ENCODE assay signal across 29 cellular contexts in the genomic region with DNA sequence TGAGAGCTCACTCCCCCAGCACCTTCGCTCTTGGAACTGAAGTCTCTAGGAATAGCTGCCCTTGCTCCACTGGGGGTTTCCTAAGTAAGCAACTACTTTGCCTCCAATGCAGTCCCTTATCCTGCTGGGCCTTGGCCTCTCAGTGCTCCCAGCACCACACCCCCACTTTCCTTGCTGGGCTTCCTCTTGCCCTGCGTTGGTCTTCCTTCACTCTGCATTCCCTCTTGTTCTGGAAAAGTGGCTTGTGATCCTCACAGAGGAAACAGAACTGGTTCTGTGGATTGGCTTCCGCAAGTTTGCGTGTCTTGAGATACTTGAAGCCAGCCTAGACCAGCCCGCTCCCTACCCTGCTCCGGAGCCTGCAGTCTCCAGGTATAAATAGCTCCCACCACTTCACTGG. TPM values are rescaled to one million over a fixed set of nuclear protein-coding genes. Genes with fewer than 3 reads are reported as not detected.
"Had no signal": no experiment of that assay in that cellular context is flagged by ENCODE, and none has a peak within 500 bp of the region (broad histone marks: within the 10 kb centered on the region; RNA-seq: fewer than 3 reads in every experiment).

No MANE protein-coding gene starts in this region.

- H3K36me3 ChIP-seq: adrenal gland had no signal

- H3K27ac Mint-ChIP-seq: activated CD8-positive, alpha-beta T cell treated with anti-CD3 and anti-CD28 coated beads, Interleukin-2, amount 10 ng/mL, durations not matched to agents 7 days and 5 days; activated naive CD8-positive, alpha-beta T cell treated with anti-CD3 and anti-CD28 coated beads, Interleukin-2, amount 10 ng/mL, durations not matched to agents 7 days and 5 days; T-helper 1 cell treated with Interleukin-12 subunit alpha and Interleukin-12 subunit beta and Interleukin-4 antibody, amounts not matched to agents 30 μg/mL and 1 μg/mL, for 36 hours; WTC11 had no signal

- H3K36me3 Mint-ChIP-seq: activated naive CD8-positive, alpha-beta T cell treated with anti-CD3 and anti-CD28 coated beads, Interleukin-2, amount 10 ng/mL, durations not matched to agents 7 days and 5 days; WTC11 had no signal

- ATAC-seq: activated CD8-positive, alpha-beta T cell treated with anti-CD3 and anti-CD28 coated beads, Interleukin-2, amount 10 ng/mL, durations not matched to agents 7 days and 5 days; WTC11 had no signal

- H3K9me3 ChIP-seq: adrenal gland had no signal

- DNase-seq: activated CD4-positive, alpha-beta T cell treated with anti-CD3 and anti-CD28 coated beads for 48 hours; activated CD4-positive, alpha-beta T cell treated with anti-CD3 and anti-CD28 coated beads, Interleukin-2, amount 50 U/mL, for 4 hours; activated CD4-positive, CD25-positive, alpha-beta regulatory T cell treated with anti-CD3 and anti-CD28 coated beads, Interleukin-2, amount 50 U/mL, for 72 hours; activated CD8-positive, alpha-beta memory T cell treated with anti-CD3 and anti-CD28 coated beads, Interleukin-2, amount 50 U/mL, for 48 hours; activated CD8-positive, alpha-beta T cell treated with anti-CD3 and anti-CD28 coated beads, Interleukin-2, amount 10 ng/mL, durations not matched to agents 7 days and 5 days; activated naive CD4-positive, alpha-beta T cell treated with anti-CD3 and anti-CD28 coated beads, Interleukin-2, amount 50 U/mL, for 16 hours; activated naive CD8-positive, alpha-beta T cell treated with anti-CD3 and anti-CD28 coated beads, Interleukin-2, amount 10 ng/mL, durations not matched to agents 7 days and 5 days; activated T-cell treated with anti-CD3 and anti-CD28 coated beads, Interleukin-2, amount 50 U/mL, for 1 hour; anterior cingulate cortex; MV-4-11; NCI-H1092 treated with DMSO at 0.1 percent for 48 hours; NCI-H1417 treated with DMSO at 0.1 percent for 48 hours; NCI-H1694; NCI-H2029; NCI-H2107; NCI-H2171 treated with DMSO at 0.1 percent for 48 hours; NCI-H226; NCI-H510A; NCI-H526 treated with DMSO at 0.1 percent for 48 hours; NCI-H82; Right ventricle myocardium superior had no signal

- H3K27ac ChIP-seq: adrenal gland, KMS-11, RWPE1 had no signal

- H3K4me3 ChIP-seq: adrenal gland had no signal

- H3K4me3 Mint-ChIP-seq: activated CD8-positive, alpha-beta T cell treated with anti-CD3 and anti-CD28 coated beads, Interleukin-2, amount 10 ng/mL, durations not matched to agents 7 days and 5 days; activated naive CD8-positive, alpha-beta T cell treated with anti-CD3 and anti-CD28 coated beads, Interleukin-2, amount 10 ng/mL, durations not matched to agents 7 days and 5 days; T-helper 1 cell treated with Interleukin-12 subunit alpha and Interleukin-12 subunit beta and Interleukin-4 antibody, amounts not matched to agents 30 μg/mL and 1 μg/mL, for 36 hours had no signal

- H3K9me3 Mint-ChIP-seq: activated naive CD8-positive, alpha-beta T cell treated with anti-CD3 and anti-CD28 coated beads, Interleukin-2, amount 10 ng/mL, durations not matched to agents 7 days and 5 days; T-helper 1 cell treated with Interleukin-12 subunit alpha and Interleukin-12 subunit beta and Interleukin-4 antibody, amounts not matched to agents 30 μg/mL and 1 μg/mL, for 36 hours; WTC11 had no signal

- H3K9ac ChIP-seq: KMS-11 had no signal

- H3K4me2 ChIP-seq: KMS-11 had no signal

RNA-seq across cellular contexts. Expression of a gene that starts 6.4 kb away (rescaled TPM):
- total RNA-seq: activated CD8-positive, alpha-beta T cell treated with anti-CD3 and anti-CD28 coated beads, Interleukin-2, amount 10 ng/mL, durations not matched to agents 7 days and 5 days; activated naive CD8-positive, alpha-beta T cell treated with anti-CD3 and anti-CD28 coated beads, Interleukin-2, amount 10 ng/mL, durations not matched to agents 7 days and 5 days; adrenal gland; cardiac septum; MCF 10A; OCI-LY7; Right ventricle myocardium superior; WTC11 had no signal
